ENCODE assay signal across 2 cellular contexts in the genomic region with DNA sequence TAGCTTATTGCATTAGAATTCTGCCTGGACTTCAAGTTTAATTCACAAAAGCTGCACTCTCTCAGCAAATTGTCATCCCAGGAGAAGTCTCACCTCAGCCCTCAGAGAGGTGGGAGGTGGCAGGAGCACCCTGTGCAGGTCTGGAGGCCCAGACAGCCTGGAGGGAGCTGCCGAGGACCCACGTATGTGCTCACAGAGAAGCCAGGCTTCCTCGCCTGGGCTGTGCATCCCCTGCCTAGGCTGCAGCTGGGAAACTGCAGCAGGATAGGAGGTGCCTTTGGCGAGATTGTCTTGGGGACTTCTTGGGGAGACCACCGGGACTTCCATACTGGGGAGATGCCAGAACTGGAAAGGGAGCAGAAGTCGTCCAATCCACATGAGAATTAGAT.
TF ChIP-seq lines count a peak whose summit lies in the region.

No MANE protein-coding gene starts in this region.

TF ChIP-seq in A549, 52 proteins besides CTCF, POLR2A, EP300 and RAD21:
- TF ChIP-seq, protein P1, sequence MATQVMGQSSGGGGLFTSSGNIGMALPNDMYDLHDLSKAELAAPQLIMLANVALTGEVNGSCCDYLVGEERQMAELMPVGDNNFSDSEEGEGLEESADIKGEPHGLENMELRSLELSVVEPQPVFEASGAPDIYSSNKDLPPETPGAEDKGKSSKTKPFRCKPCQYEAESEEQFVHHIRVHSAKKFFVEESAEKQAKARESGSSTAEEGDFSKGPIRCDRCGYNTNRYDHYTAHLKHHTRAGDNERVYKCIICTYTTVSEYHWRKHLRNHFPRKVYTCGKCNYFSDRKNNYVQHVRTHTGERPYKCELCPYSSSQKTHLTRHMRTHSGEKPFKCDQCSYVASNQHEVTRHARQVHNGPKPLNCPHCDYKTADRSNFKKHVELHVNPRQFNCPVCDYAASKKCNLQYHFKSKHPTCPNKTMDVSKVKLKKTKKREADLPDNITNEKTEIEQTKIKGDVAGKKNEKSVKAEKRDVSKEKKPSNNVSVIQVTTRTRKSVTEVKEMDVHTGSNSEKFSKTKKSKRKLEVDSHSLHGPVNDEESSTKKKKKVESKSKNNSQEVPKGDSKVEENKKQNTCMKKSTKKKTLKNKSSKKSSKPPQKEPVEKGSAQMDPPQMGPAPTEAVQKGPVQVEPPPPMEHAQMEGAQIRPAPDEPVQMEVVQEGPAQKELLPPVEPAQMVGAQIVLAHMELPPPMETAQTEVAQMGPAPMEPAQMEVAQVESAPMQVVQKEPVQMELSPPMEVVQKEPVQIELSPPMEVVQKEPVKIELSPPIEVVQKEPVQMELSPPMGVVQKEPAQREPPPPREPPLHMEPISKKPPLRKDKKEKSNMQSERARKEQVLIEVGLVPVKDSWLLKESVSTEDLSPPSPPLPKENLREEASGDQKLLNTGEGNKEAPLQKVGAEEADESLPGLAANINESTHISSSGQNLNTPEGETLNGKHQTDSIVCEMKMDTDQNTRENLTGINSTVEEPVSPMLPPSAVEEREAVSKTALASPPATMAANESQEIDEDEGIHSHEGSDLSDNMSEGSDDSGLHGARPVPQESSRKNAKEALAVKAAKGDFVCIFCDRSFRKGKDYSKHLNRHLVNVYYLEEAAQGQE (IDR thresholded peaks at IDR 0.05), result no peak
- no peak for TF ChIP-seq CHD2 (IDR thresholded peaks at IDR 0.05; ENCODE audit: low read length, partially characterized antibody)

TF ChIP-seq in WTC11, 78 proteins besides CTCF, POLR2A, EP300 and RAD21:
- no peak for TF ChIP-seq CBFB (CRISPR knock-in tag; IDR thresholded peaks at IDR 0.05; ENCODE audit: low read depth)
- TF ChIP-seq PRRX2 (CRISPR knock-in tag; IDR thresholded peaks at IDR 0.05), result no peak
- TF ChIP-seq, protein P2, sequence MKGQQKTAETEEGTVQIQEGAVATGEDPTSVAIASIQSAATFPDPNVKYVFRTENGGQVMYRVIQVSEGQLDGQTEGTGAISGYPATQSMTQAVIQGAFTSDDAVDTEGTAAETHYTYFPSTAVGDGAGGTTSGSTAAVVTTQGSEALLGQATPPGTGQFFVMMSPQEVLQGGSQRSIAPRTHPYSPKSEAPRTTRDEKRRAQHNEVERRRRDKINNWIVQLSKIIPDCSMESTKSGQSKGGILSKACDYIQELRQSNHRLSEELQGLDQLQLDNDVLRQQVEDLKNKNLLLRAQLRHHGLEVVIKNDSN (CRISPR knock-in tag; IDR thresholded peaks at IDR 0.05), result no peak
